ENCODE assay signal across 13 cellular contexts in genomic region chr9:94160594-94161501, GRCh38.
DNase-seq lines count a peak whose midpoint lies in the region; ATAC-seq and TF ChIP-seq lines count a peak whose summit lies in the region.
"Had no signal": no experiment of that assay in that cellular context is flagged by ENCODE, and none has a peak within 500 bp of the region (broad histone marks: within the 10 kb centered on the region; RNA-seq: fewer than 3 reads in every experiment).

No MANE protein-coding gene starts in this region.

- H3K9me3 Mint-ChIP-seq in H9: no peaks in the 10 kb centered on the region
- H3K9me3 Mint-ChIP-seq in T-helper 2 cell treated with Interferon-gamma antibody and Interleukin-4, amounts not matched to agents 5 μg/mL and 100 μg/mL, for 36 hours: no peaks in the 10 kb centered on the region
- H3K9me3 Mint-ChIP-seq: activated CD4-positive, alpha-beta memory T cell treated with anti-CD3 and anti-CD28 coated beads for 36 hours had no signal

- no peak overlapping the region for H3K23ac ChIP-seq in H9 (ENCODE audit: insufficient read length, low read depth, low read length)

- H3K27ac Mint-ChIP-seq in H9: no peak overlapping the region; a peak in 1 of 7 replicates
- H3K27ac Mint-ChIP-seq in T-helper 2 cell treated with Interferon-gamma antibody and Interleukin-4, amounts not matched to agents 5 μg/mL and 100 μg/mL, for 36 hours: no peak overlapping the region
- H3K27ac Mint-ChIP-seq: activated CD4-positive, alpha-beta memory T cell treated with anti-CD3 and anti-CD28 coated beads for 36 hours had no signal

- no peaks in the 10 kb centered on the region for H3K9me3 ChIP-seq in A673 (ENCODE audit: low read depth, low read length, poor library complexity, severe bottlenecking)
- no peaks in the 10 kb centered on the region for H3K9me3 ChIP-seq in H9 (ENCODE audit: control insufficient read depth, low read depth, low read length)
- H3K9me3 ChIP-seq in gastroesophageal sphincter: no peaks in the 10 kb centered on the region
- H3K9me3 ChIP-seq: spleen had no signal

- H3K27me3 ChIP-seq in A673 (replicated peaks; ENCODE audit: insufficient read depth, low read depth, low read length, poor library complexity) (no peaks in the 10 kb centered on the region), H9 (ENCODE audit: insufficient read depth, low read length) (no peaks in the 10 kb centered on the region), gastroesophageal sphincter (no peaks in the 10 kb centered on the region)
- H3K27me3 ChIP-seq: spleen had no signal

- no peak overlapping the region for H3K4me2 ChIP-seq in H9 (ENCODE audit: insufficient read depth, insufficient read length, low read length)

- no peak overlapping the region for H3K4me3 ChIP-seq in A673 (ENCODE audit: low read depth, low read length, poor library complexity, severe bottlenecking)
- H3K4me3 ChIP-seq in gastroesophageal sphincter: no peak overlapping the region
- H3K4me3 ChIP-seq: spleen had no signal

- no peak for TF ChIP-seq EP300 in gastroesophageal sphincter (IDR thresholded peaks at IDR 0.05)

- no peaks in the 10 kb centered on the region for H3K79me1 ChIP-seq in H9 (ENCODE audit: insufficient read depth, low read depth, low read length, poor library complexity, severe bottlenecking)

- no peak overlapping the region for H3K14ac ChIP-seq in H9 (ENCODE audit: insufficient read depth, low read length)

- H3K4me1 Mint-ChIP-seq in H9: peaks cover 3 to 8% of the 10 kb centered on the region in 2 experiments; a peak in 3 of 4 replicates
- peaks cover 13% of the 10 kb centered on the region for H3K4me1 Mint-ChIP-seq in T-helper 2 cell treated with Interferon-gamma antibody and Interleukin-4, amounts not matched to agents 5 μg/mL and 100 μg/mL, for 36 hours (ENCODE audit: low read depth)

- no peak for DNase-seq in A673 (ENCODE audit: low spot score)
- no peak for DNase-seq in H9
- DNase-seq in SW 1271 (lab: John Stamatoyannopoulos, UW): peak; percentile 12 to 27
- no peak for DNase-seq in T-helper 2 cell treated with Interferon-gamma antibody and Interleukin-4, amounts not matched to agents 5 μg/mL and 100 μg/mL, for 36 hours (ENCODE audit: low spot score)
- no peak for DNase-seq in putamen (ENCODE audit: low spot score)
- DNase-seq in stimulated activated CD4-positive, alpha-beta T cell treated with anti-CD3 and anti-CD28 coated beads, Interleukin-4, amount 100 ng/mL, for 4 hours: no peak
- DNase-seq in islet precursor cell: no peak
- DNase-seq: activated CD4-positive, alpha-beta memory T cell treated with anti-CD3 and anti-CD28 coated beads for 36 hours; effector CD4-positive, alpha-beta T cell; NCI-H2171; SIG-M5; spleen had no signal

- H4K20me1 ChIP-seq in H9 (ENCODE audit: control insufficient read depth, insufficient read depth, insufficient read length): no peaks in the 10 kb centered on the region

- no peaks in the 10 kb centered on the region for H3K79me2 ChIP-seq in H9 (ENCODE audit: insufficient read depth, low read length)

- no peak overlapping the region for H2BK15ac ChIP-seq in H9 (ENCODE audit: low read depth, low read length)

- peaks cover 12% of the 10 kb centered on the region for H3K4me1 ChIP-seq in A673 (ENCODE audit: insufficient read depth, low read length, poor library complexity, severe bottlenecking)
- no peaks in the 10 kb centered on the region for H3K4me1 ChIP-seq in H9 (ENCODE audit: insufficient read depth, low read length)
- H3K4me1 ChIP-seq in gastroesophageal sphincter: peaks cover 0 to 35% (median 6%) of the 10 kb centered on the region in 3 donors

- H2AFZ ChIP-seq in H9 (ENCODE audit: low read length): no peak overlapping the region

- H2BK120ac ChIP-seq in H9 (ENCODE audit: low read depth, low read length, poor library complexity, severe bottlenecking): no peak overlapping the region

- TF ChIP-seq POLR2A in gastroesophageal sphincter (IDR thresholded peaks at IDR 0.05): no peak

- no peaks in the 10 kb centered on the region for H3K27me3 Mint-ChIP-seq in H9 (ENCODE audit: low read depth)
- H3K27me3 Mint-ChIP-seq in T-helper 2 cell treated with Interferon-gamma antibody and Interleukin-4, amounts not matched to agents 5 μg/mL and 100 μg/mL, for 36 hours (ENCODE audit: low read depth): no peaks in the 10 kb centered on the region
- H3K27me3 Mint-ChIP-seq: activated CD4-positive, alpha-beta memory T cell treated with anti-CD3 and anti-CD28 coated beads for 36 hours had no signal

- no peak overlapping the region for H2BK20ac ChIP-seq in H9 (ENCODE audit: low read depth, low read length, poor library complexity, severe bottlenecking)

- no peak overlapping the region for H3K27ac ChIP-seq in A673 (ENCODE audit: low read depth, low read length, poor library complexity, severe bottlenecking)
- H3K27ac ChIP-seq in H9 (ENCODE audit: insufficient read length, low read depth, low read length): no peak overlapping the region
- peak overlapping the region in 3 of 4 donors; percentile 37 to 53 (median 39) for H3K27ac ChIP-seq in gastroesophageal sphincter

- TF ChIP-seq CTCF in A673 (conservative IDR thresholded peaks at IDR 0.05; ENCODE audit: low read depth, low read length) (0 out of 2 replicates have a peak, but pooled peaks have one; percentile 23), H9 (conservative IDR thresholded peaks at IDR 0.05) (peak; percentile 44; the same call in 2 of the 3 replicates), gastroesophageal sphincter (IDR thresholded peaks at IDR 0.05) (no peak)

- H4K91ac ChIP-seq in H9 (ENCODE audit: insufficient read length, low read depth, low read length): no peak overlapping the region

- no peak overlapping the region for H3K56ac ChIP-seq in H9 (ENCODE audit: insufficient read length, low read depth, low read length)

- H3K23me2 ChIP-seq in H9 (ENCODE audit: insufficient read length, low read depth, low read length, poor library complexity, severe bottlenecking): no peaks in the 10 kb centered on the region

- no TSS peak for BruUV-seq in A673 (replicated peaks; lab: Mats Ljungman, UMichigan)

- no CpG with 5 or more reads among the region's 11 CpGs for WGBS in H9 (ENCODE audit: extremely low coverage, insufficient read length, low lambda C conversion rate)
- WGBS in gastroesophageal sphincter (ENCODE audit: low coverage in 1 of 2), 2 donors: 91 to 98% methylated on average over 8 to 10 of the region's 11 CpGs

- ATAC-seq in gastroesophageal sphincter: no peak

- CTCF ChIA-PET in A673 (lab: Charles Lee): interaction anchor here (0.6 to 0.8 kb wide), 2 partner anchors 13 to 147 kb away, joined by 3 to 4 read pairs; no protein-coding TSS in a partner anchor

- POLR2A ChIA-PET in A673 (lab: Charles Lee; ENCODE audit: low non-redundant PET): no interaction called here

- H3K36me3 ChIP-seq in A673 (ENCODE audit: insufficient read depth, low read length, poor library complexity, severe bottlenecking) (no peaks in the 10 kb centered on the region), gastroesophageal sphincter (no peaks in the 10 kb centered on the region)
- H3K36me3 ChIP-seq: spleen had no signal

- H2BK12ac ChIP-seq in H9 (ENCODE audit: insufficient read length, low read depth, low read length): no peak overlapping the region

- no peak overlapping the region for H3K9ac ChIP-seq in H9 (ENCODE audit: extremely low read depth, insufficient read length, low read length)

- H4K8ac ChIP-seq in H9 (replicated peaks; ENCODE audit: insufficient read length, low read depth, low read length): no peak overlapping the region

- intact Hi-C loops in A673 (cut with micrococcal nuclease; ENCODE audit: unreplicated experiment): no loop called here

- H3K36me3 Mint-ChIP-seq in H9 (ENCODE audit: insufficient read depth in 1 of 3, low read depth in 3 of 3): no peaks in the 10 kb centered on the region; a peak in 1 of 7 replicates
- no peaks in the 10 kb centered on the region for H3K36me3 Mint-ChIP-seq in T-helper 2 cell treated with Interferon-gamma antibody and Interleukin-4, amounts not matched to agents 5 μg/mL and 100 μg/mL, for 36 hours (ENCODE audit: low read depth)
- H3K36me3 Mint-ChIP-seq: activated CD4-positive, alpha-beta memory T cell treated with anti-CD3 and anti-CD28 coated beads for 36 hours had no signal

- no peak overlapping the region for H3T11ph ChIP-seq in H9 (ENCODE audit: low read length)

- H3K4ac ChIP-seq in H9 (ENCODE audit: low read depth, low read length): no peak overlapping the region

- no peak overlapping the region for H3K18ac ChIP-seq in H9 (ENCODE audit: insufficient read length, low read depth, low read length)

- H2AK5ac ChIP-seq in H9 (ENCODE audit: insufficient read length, low read length): no peak overlapping the region

- H3K4me3 Mint-ChIP-seq in H9: no peak overlapping the region
- H3K4me3 Mint-ChIP-seq in T-helper 2 cell treated with Interferon-gamma antibody and Interleukin-4, amounts not matched to agents 5 μg/mL and 100 μg/mL, for 36 hours: no peak overlapping the region
- H3K4me3 Mint-ChIP-seq: activated CD4-positive, alpha-beta memory T cell treated with anti-CD3 and anti-CD28 coated beads for 36 hours had no signal

- H2BK5ac ChIP-seq in H9 (ENCODE audit: insufficient read length, low read length): no peak overlapping the region

- H4K5ac ChIP-seq in H9 (ENCODE audit: insufficient read length, low read depth, low read length): no peak overlapping the region

Comparison
In these comparisons a context has a peak if more than half of its experiments do, and no peak if none do; other contexts are left out.
1. DNase-seq: peak in SW 1271 (2 of 2); none in A673 (single experiment), H9 (single experiment), T-helper 2 cell treated with Interferon-gamma antibody and Interleukin-4, amounts not matched to agents 5 μg/mL and 100 μg/mL, for 36 hours (single experiment), putamen (single experiment), stimulated activated CD4-positive, alpha-beta T cell treated with anti-CD3 and anti-CD28 coated beads, Interleukin-4, amount 100 ng/mL, for 4 hours (0 of 2) and islet precursor cell (single experiment).
2. H3K27ac ChIP-seq: peak in gastroesophageal sphincter (3 of 4); none in A673 (single experiment) and H9 (single experiment).
3. CTCF ChIP-seq: peak in A673 (single experiment) and H9 (single experiment); none in gastroesophageal sphincter (0 of 4).